In the genomic region with DNA sequence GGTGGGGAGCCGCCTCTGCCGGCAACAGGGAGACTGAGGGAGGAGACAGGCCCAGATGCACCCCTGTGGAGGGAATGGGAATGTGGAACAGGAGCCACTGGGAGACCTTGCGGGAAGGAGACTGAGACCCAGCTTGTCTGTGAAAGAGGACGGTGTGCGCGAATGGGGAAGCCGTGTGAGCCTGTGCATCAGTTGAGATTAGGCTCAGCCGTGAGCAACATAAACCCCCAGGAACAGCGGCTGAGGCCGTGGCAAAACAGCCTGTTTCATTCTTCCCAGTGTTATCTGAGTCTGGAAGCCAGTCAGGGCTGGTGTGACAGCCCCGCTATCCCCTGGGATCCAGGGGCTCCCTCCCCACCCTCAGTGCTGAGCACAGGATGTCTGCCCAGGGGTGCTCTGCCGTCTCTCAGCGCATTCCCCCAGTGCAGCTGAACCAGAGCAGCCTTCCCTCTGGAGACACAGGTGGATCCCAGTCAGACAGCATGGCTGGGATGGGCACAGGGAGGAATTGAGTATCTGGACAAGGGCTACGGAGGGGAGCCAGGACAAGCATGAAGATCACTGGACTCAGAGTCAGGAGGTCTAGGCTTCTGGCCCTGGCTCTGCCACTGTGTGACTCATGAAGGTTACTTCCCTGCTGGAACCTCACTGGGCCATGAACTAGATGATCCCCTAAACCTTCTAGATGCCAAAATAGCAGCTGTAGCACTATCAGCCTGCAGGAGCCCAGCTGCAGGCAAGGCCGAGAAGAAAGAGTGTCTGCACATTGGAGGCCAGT, we compare ENCODE assay signal across 19 cellular contexts. TPM values are rescaled to one million over a fixed set of nuclear protein-coding genes. Genes with fewer than 3 reads are reported as not detected.
DNase-seq lines count a peak whose midpoint lies in the region; ATAC-seq and TF ChIP-seq lines count a peak whose summit lies in the region.
"Had no signal": no experiment of that assay in that cellular context is flagged by ENCODE, and none has a peak within 500 bp of the region (broad histone marks: within the 10 kb centered on the region; RNA-seq: fewer than 3 reads in every experiment).

No MANE protein-coding gene starts in this region.

- in situ Hi-C loops in mammary epithelial cell (cut with MboI; ENCODE audit: low sequenced_read_pairs in 2 of 2), result no loop called here

- no peaks in the 10 kb centered on the region for H3K79me2 ChIP-seq in mammary epithelial cell (ENCODE audit: insufficient read depth, low read length)

- dilution Hi-C loops in mammary epithelial cell (cut with HindIII; ENCODE audit: low sequenced_read_pairs), result loop anchor here (5.0 kb wide), 1 partner anchor 38 kb away; no protein-coding TSS in a partner anchor

- H3K36me3 ChIP-seq in breast epithelium, result no peaks in the 10 kb centered on the region
- peaks cover 3% of the 10 kb centered on the region for H3K36me3 ChIP-seq in mammary epithelial cell (ENCODE audit: insufficient read depth, low read length)
- no peaks in the 10 kb centered on the region for H3K36me3 ChIP-seq in aorta (ENCODE audit: control insufficient read depth in 1 of 2, insufficient read depth in 2 of 2, low read length in 1 of 2)
- H3K36me3 ChIP-seq: brain microvascular endothelial cell had no signal

- 98% methylated on average over 11 of the region's 15 CpGs for WGBS in mammary epithelial cell (ENCODE audit: low coverage, missing lambda C conversion rate)
- WGBS in aorta, 2 donors, result 70 to 81% methylated on average over 15 of the region's 15 CpGs

- TF ChIP-seq POLR2A in breast epithelium (IDR thresholded peaks at IDR 0.05), result no peak

- no peaks in the 10 kb centered on the region for H3K27me3 ChIP-seq in breast epithelium
- H3K27me3 ChIP-seq in mammary epithelial cell (ENCODE audit: insufficient read depth, low read length), result no peaks in the 10 kb centered on the region
- H3K27me3 ChIP-seq in aorta (ENCODE audit: control insufficient read depth in 1 of 2, insufficient read depth in 2 of 2, low read length in 1 of 2), result no peaks in the 10 kb centered on the region
- H3K27me3 ChIP-seq: brain microvascular endothelial cell had no signal

- H3K9me3 ChIP-seq in breast epithelium (no peaks in the 10 kb centered on the region), mammary epithelial cell (replicated peaks; ENCODE audit: insufficient read depth, low read length) (no peaks in the 10 kb centered on the region), aorta (ENCODE audit: control insufficient read depth, low read length) (no peaks in the 10 kb centered on the region)

- H3K4me2 ChIP-seq in mammary epithelial cell (ENCODE audit: insufficient read depth, low read depth, low read length), result no peak overlapping the region

- BruUV-seq in mammary epithelial cell (replicated peaks; lab: Mats Ljungman, UMichigan), result no TSS peak

- peak; percentile 73 for ATAC-seq in left ventricle myocardium superior
- peak; percentile 37 for ATAC-seq in aorta (ENCODE audit: low FRiP score)
- ATAC-seq in GM19395 (IDR thresholded peaks at IDR 0.05; ENCODE audit: unreplicated experiment), result no peak
- no peak for ATAC-seq in HG03521 (IDR thresholded peaks at IDR 0.05; ENCODE audit: unreplicated experiment)

- TF ChIP-seq CTCF in breast epithelium (IDR thresholded peaks at IDR 0.05) (no peak), mammary epithelial cell (conservative IDR thresholded peaks at IDR 0.05 in 1 of 2, IDR thresholded peaks at IDR 0.05 in 1 of 2; ENCODE audit: extremely low read depth in 1 of 2, insufficient read depth in 1 of 2, low read depth in 1 of 2, low read length in 2 of 2) (no peak)

- H3K4me1 ChIP-seq in breast epithelium (peaks cover 0 to 21% of the 10 kb centered on the region in 2 donors), mammary epithelial cell (ENCODE audit: insufficient read depth, low read length) (no peaks in the 10 kb centered on the region), aorta (ENCODE audit: control insufficient read depth in 1 of 2, insufficient read depth in 2 of 2, low read length in 2 of 2) (no peaks in the 10 kb centered on the region)

- DNase-seq in breast epithelium (ENCODE audit: low spot score in 2 of 2) (no peak), mammary epithelial cell (no peak), left ventricle myocardium superior (peak; percentile 58), retina (peak; percentile 47), aorta (no peak), NCI-H2081 (lab: John Stamatoyannopoulos, UW) (no peak)
- DNase-seq: 8988T; activated CD8-positive, alpha-beta memory T cell treated with anti-CD3 and anti-CD28 coated beads, Interleukin-2, amount 50 U/mL, for 4 hours; activated naive CD4-positive, alpha-beta T cell treated with anti-CD3 and anti-CD28 coated beads for 36 hours; brain microvascular endothelial cell; DMS53; natural killer cell; NCI-H1930; NCI-H510A; T1000 had no signal

- H2AFZ ChIP-seq in mammary epithelial cell (ENCODE audit: low read depth, low read length), result no peak overlapping the region

- peak overlapping the region in 1 of 3 donors; percentile 3 for H3K4me3 ChIP-seq in breast epithelium
- H3K4me3 ChIP-seq in mammary epithelial cell (replicated peaks in 1 of 3; ENCODE audit: insufficient read depth in 1 of 3, low read depth in 2 of 3, low read length in 3 of 3), result no peak overlapping the region
- H3K4me3 ChIP-seq in aorta (ENCODE audit: low read length in 2 of 2), result no peak overlapping the region
- H3K4me3 ChIP-seq: SK-N-MC had no signal

- H4K20me1 ChIP-seq in mammary epithelial cell (ENCODE audit: insufficient read depth, low read length), result no peaks in the 10 kb centered on the region

- peak overlapping the region; percentile 60 to 82 for H3K27ac ChIP-seq in breast epithelium
- H3K27ac ChIP-seq in mammary epithelial cell (ENCODE audit: insufficient read depth, low read depth, low read length), result no peak overlapping the region
- H3K27ac ChIP-seq in aorta (ENCODE audit: low read depth in 1 of 2, low read length in 2 of 2), result no peak overlapping the region
- H3K27ac ChIP-seq: brain microvascular endothelial cell, SK-N-MC had no signal

- CTCF ChIA-PET in mammary epithelial cell (lab: Charles Lee; ENCODE audit: low non-redundant PET), result no interaction called here

- intact Hi-C loops in breast epithelium (cut with DNase I; ENCODE audit: low total_unique reads), result loop anchor here (5.0 kb wide), 1 partner anchor 37 kb away; no protein-coding TSS in a partner anchor
- intact Hi-C loops in mammary epithelial cell (cut with micrococcal nuclease), result loop anchor here (10.0 kb wide), 1 partner anchor 85 kb away; the partner anchor contains the start of gene TRIM29
- intact Hi-C loops in left ventricle myocardium superior (cut with micrococcal nuclease), result no loop called here
- intact Hi-C loops in aorta (cut with DNase I), result no loop called here

- no peak overlapping the region for H3K9ac ChIP-seq in mammary epithelial cell (ENCODE audit: insufficient read depth, low read length)

RNA-seq across cellular contexts. Expression of gene OAF, which starts 8.5 kb away (rescaled TPM):
- total RNA-seq in breast epithelium (10 to 100 TPM; 19.8 to 35.1 (median 33.3) TPM), mammary epithelial cell (10 to 100 TPM in 1 of 2 donors, 1 to 10 TPM in 1; 4.7 to 20.3 TPM), left ventricle myocardium superior (27.9 TPM), aorta (10 to 100 TPM; 23.6 to 79.1 TPM)
- polyA plus RNA-seq in mammary epithelial cell (16.5 TPM), aorta (1 to 10 TPM; 4.8 to 9.4 TPM)
- 9.3 TPM for polyA minus RNA-seq in mammary epithelial cell

RNA-seq across cellular contexts. Expression of gene POU2F3, which starts 20.6 kb away (rescaled TPM):
- 1 to 10 TPM in 2 of 3 donors, not detected in 1; 3.9 to 7.0 TPM for total RNA-seq in breast epithelium
- total RNA-seq in mammary epithelial cell, result under 1 TPM; 0.17 to 0.38 TPM
- 0.17 TPM for polyA plus RNA-seq in mammary epithelial cell
- not detected for polyA minus RNA-seq in mammary epithelial cell
- total RNA-seq in left ventricle myocardium superior, result not detected
- total RNA-seq in aorta, result not detected
- 1 to 10 TPM in 1 of 2 donors, under 1 TPM in 1; 0.31 to 2.4 TPM for polyA plus RNA-seq in aorta
- total RNA-seq: activated naive CD4-positive, alpha-beta T cell treated with anti-CD3 and anti-CD28 coated beads for 36 hours; fibroblast of lung; natural killer cell had no signal
- polyA plus RNA-seq: fibroblast of lung had no signal

Comparison
In these comparisons a context has a peak if more than half of its experiments do, and no peak if none do; other contexts are left out.
1. H3K27ac ChIP-seq: peak in breast epithelium (2 of 2); none in mammary epithelial cell (single experiment) and aorta (0 of 2).
2. DNase-seq: peak in left ventricle myocardium superior (single experiment) and retina (single experiment); none in breast epithelium (0 of 2), mammary epithelial cell (single experiment), aorta (0 of 2) and NCI-H2081 (0 of 2).
3. ATAC-seq: peak in left ventricle myocardium superior (single experiment) and aorta (single experiment); none in GM19395 (single experiment) and HG03521 (single experiment).
4. intact Hi-C loops: an anchor here in breast epithelium (5.0 kb wide) and mammary epithelial cell (10.0 kb wide); none called in left ventricle myocardium superior and aorta.